Comparison of ENCODE assay signal across 1 cellular context in genomic region chr9:121048618-121049017, GRCh38.
TF ChIP-seq lines count a peak whose summit lies in the region.

No MANE protein-coding gene starts in this region.

TF ChIP-seq in liver, 16 proteins besides CTCF, POLR2A, EP300 and RAD21:
- TF ChIP-seq SP1 (IDR thresholded peaks at IDR 0.05) (no peak), TAF1 (conservative IDR thresholded peaks at IDR 0.05) (no peak), HNF4A (conservative IDR thresholded peaks at IDR 0.05) (no peak)
